In genomic region chr1:172727956-172728603, GRCh38 we compare ENCODE assay signal across 10 cellular contexts.
DNase-seq lines count a peak whose midpoint lies in the region; ATAC-seq, FAIRE-seq and TF ChIP-seq lines count a peak whose summit lies in the region.
"Had no signal": no experiment of that assay in that cellular context is flagged by ENCODE, and none has a peak within 500 bp of the region (broad histone marks: within the 10 kb centered on the region; RNA-seq: fewer than 3 reads in every experiment).

No MANE protein-coding gene starts in this region.

- no TSS peak for BruUV-seq in HepG2 (replicated peaks; lab: Mats Ljungman, UMichigan)

- no peak overlapping the region for H3K4me2 ChIP-seq in HepG2 (ENCODE audit: low read depth, low read length)

- 70% methylated on average over 1 of the region's 1 CpG for WGBS in HepG2 (ENCODE audit: low lambda C conversion rate)

- no peak overlapping the region for H3K27ac ChIP-seq in HepG2 (ENCODE audit: extremely low read length, insufficient read depth, low read length)
- H3K27ac ChIP-seq: parathyroid adenoma, SJSA1 had no signal

- H3K4me3 ChIP-seq in HepG2 (replicated peaks in 1 of 3; ENCODE audit: insufficient read depth in 1 of 3, low read depth in 2 of 3, low read length in 3 of 3), result no peak overlapping the region
- H3K4me3 ChIP-seq: SJSA1 had no signal

- no peaks in the 10 kb centered on the region for H3K79me2 ChIP-seq in HepG2 (ENCODE audit: insufficient read depth, low read length)
- H3K79me2 ChIP-seq: parathyroid adenoma had no signal

- no peaks in the 10 kb centered on the region for H3K4me1 ChIP-seq in HepG2 (ENCODE audit: insufficient read depth, low read length)
- H3K4me1 ChIP-seq: parathyroid adenoma, SJSA1 had no signal

- TF ChIP-seq CTCF in HepG2 (CRISPR knock-in tag; IDR thresholded peaks at IDR 0.05), result peak; percentile 70

- no peak for TF ChIP-seq POLR2A in HepG2 (IDR thresholded peaks at IDR 0.05; ENCODE audit: insufficient read depth in 1 of 2, low read depth in 2 of 2, low read length in 2 of 2)

- peak; percentile 38 for ATAC-seq in GM21360 (IDR thresholded peaks at IDR 0.05; ENCODE audit: unreplicated experiment)
- peak; percentile 99 for ATAC-seq in HepG2

- H3K9me3 ChIP-seq in HepG2 (ENCODE audit: low read length), result peaks cover 11% of the 10 kb centered on the region; the same call in 1 of the 2 replicates
- H3K9me3 ChIP-seq: SJSA1 had no signal

- CTCF ChIA-PET in HepG2 (lab: Yijun Ruan, JAX; ENCODE audit: low intra/inter-chr PET ratio, low total read pairs), result interaction anchor here (0.8 to 2.3 kb wide), 3 partner anchors 119 to 725 kb away, joined by 3 to 19 read pairs (median 5); no protein-coding TSS in a partner anchor

- no peaks in the 10 kb centered on the region for H4K20me1 ChIP-seq in HepG2 (ENCODE audit: insufficient read depth, low read length)

- POLR2A ChIA-PET in HepG2 (lab: Yijun Ruan, JAX), result no interaction called here

- H2AFZ ChIP-seq in HepG2 (ENCODE audit: low read length), result no peak overlapping the region
- H2AFZ ChIP-seq: parathyroid adenoma had no signal

- DNase-seq in Caki2 (ENCODE audit: low read depth) (peak; percentile 22), NCI-H69 (lab: John Stamatoyannopoulos, UW) (peak; percentile 63), HepG2 (ENCODE audit: low spot score) (peak; percentile 71), OCI-M2 (lab: John Stamatoyannopoulos, UW; ENCODE audit: unreplicated experiment) (no peak), LoVo (ENCODE audit: low spot score) (no peak), NCI-H1092 (lab: John Stamatoyannopoulos, UW) (no peak)
- peak; percentile 29 for DNase-seq in activated gamma-delta T cell treated with anti-CD3 and anti-CD28 coated beads, Interleukin-2, amount 50 U/mL, for 16 hours (ENCODE audit: low read depth)

- TF ChIP-seq EP300 in HepG2 (IDR thresholded peaks at IDR 0.05; ENCODE audit: low read depth in 2 of 2, low read length in 2 of 2), result no peak
- TF ChIP-seq EP300 in HepG2 (CRISPR knock-in tag; IDR thresholded peaks at IDR 0.05; ENCODE audit: borderline replicate concordance), result no peak

- H3K9ac ChIP-seq in HepG2 (ENCODE audit: insufficient read depth, low read depth, low read length), result no peak overlapping the region
- H3K9ac ChIP-seq: parathyroid adenoma had no signal

- intact Hi-C loops in HepG2 (cut with micrococcal nuclease; ENCODE audit: unreplicated experiment), result loop anchor here (1.0 kb wide), 1 partner anchor 278 kb away; no protein-coding TSS in a partner anchor

- no peaks in the 10 kb centered on the region for H3K27me3 ChIP-seq in HepG2 (ENCODE audit: control insufficient read depth in 1 of 2, insufficient read depth in 2 of 2, low read length in 2 of 2)
- H3K27me3 ChIP-seq: SJSA1 had no signal

- peak; percentile 73 for TF ChIP-seq RAD21 in HepG2 (CRISPR knock-in tag; IDR thresholded peaks at IDR 0.05)

- FAIRE-seq in HepG2 (lab: Jason Lieb, UNC), result peak; percentile 87

- H3K36me3 ChIP-seq in HepG2 (replicated peaks in 1 of 2; ENCODE audit: control insufficient read depth in 1 of 2, insufficient read depth in 2 of 2, low read length in 2 of 2), result no peaks in the 10 kb centered on the region
- H3K36me3 ChIP-seq: SJSA1 had no signal

- in situ Hi-C loops in Caki2 (cut with HindIII; ENCODE audit: low pct_unique_long_range_greater_than_20kb, low sequenced_read_pairs) (no loop called here), HepG2 (cut with HindIII; ENCODE audit: extremely low pct_ligation_motif_present, low pct_unique_long_range_greater_than_20kb) (loop anchor here (10.0 to 25.0 kb wide), 3 partner anchors 113 to 1109 kb away; partner anchors contain the start of gene C1orf105)

TF ChIP-seq in HepG2, 621 proteins besides CTCF, POLR2A, EP300 and RAD21 (continues in another document):
- TF ChIP-seq RNF219 (CRISPR knock-in tag; IDR thresholded peaks at IDR 0.05), result no peak
- no peak for TF ChIP-seq ZBTB43 (CRISPR knock-in tag; conservative IDR thresholded peaks at IDR 0.05)
- TF ChIP-seq CBX1 (IDR thresholded peaks at IDR 0.05; ENCODE audit: low read depth), result peak; percentile 41
- TF ChIP-seq ZNF878 (CRISPR knock-in tag; IDR thresholded peaks at IDR 0.05), result no peak
- no peak for TF ChIP-seq TBX2 (CRISPR knock-in tag; IDR thresholded peaks at IDR 0.05; ENCODE audit: borderline replicate concordance)
- no peak for TF ChIP-seq PBX3 (CRISPR knock-in tag; IDR thresholded peaks at IDR 0.05; ENCODE audit: borderline replicate concordance)
- TF ChIP-seq ZNF224 (CRISPR knock-in tag; IDR thresholded peaks at IDR 0.05), result no peak
- no peak for TF ChIP-seq IKZF4 (CRISPR knock-in tag; IDR thresholded peaks at IDR 0.05; ENCODE audit: borderline replicate concordance, low read depth, not compliant biosample characterization)
- peak; percentile 98 for TF ChIP-seq ZNF574 (CRISPR knock-in tag; IDR thresholded peaks at IDR 0.05)
- TF ChIP-seq HDAC2 (CRISPR knock-in tag; IDR thresholded peaks at IDR 0.05), result 0 out of 2 replicates have a peak, but pooled peaks have one; percentile 20
- no peak for TF ChIP-seq ZNF557 (CRISPR knock-in tag; IDR thresholded peaks at IDR 0.05)
- TF ChIP-seq SNAPC2 (CRISPR knock-in tag; IDR thresholded peaks at IDR 0.05), result no peak
- TF ChIP-seq SMAD3 (CRISPR knock-in tag; IDR thresholded peaks at IDR 0.05), result no peak
- TF ChIP-seq SIN3B (IDR thresholded peaks at IDR 0.05; ENCODE audit: low read length), result no peak
- TF ChIP-seq ZNF644 (CRISPR knock-in tag; IDR thresholded peaks at IDR 0.05; ENCODE audit: low read depth), result peak; percentile 77; the same call in 1 of the 2 replicates
- TF ChIP-seq SETDB1 (CRISPR knock-in tag; IDR thresholded peaks at IDR 0.05; ENCODE audit: borderline replicate concordance), result no peak
- TF ChIP-seq ZNF10 (CRISPR knock-in tag; IDR thresholded peaks at IDR 0.05; ENCODE audit: borderline replicate concordance, low read depth), result no peak
- no peak for TF ChIP-seq CHCHD3 (CRISPR knock-in tag; IDR thresholded peaks at IDR 0.05)

Comparison
In these comparisons a context has a peak if more than half of its experiments do, and no peak if none do; other contexts are left out.
1. DNase-seq: peak in Caki2 (single experiment), NCI-H69 (single experiment), activated gamma-delta T cell treated with anti-CD3 and anti-CD28 coated beads, Interleukin-2, amount 50 U/mL, for 16 hours (single experiment) and HepG2 (single experiment); none in OCI-M2 (single experiment), LoVo (single experiment) and NCI-H1092 (single experiment).